In the genomic region with DNA sequence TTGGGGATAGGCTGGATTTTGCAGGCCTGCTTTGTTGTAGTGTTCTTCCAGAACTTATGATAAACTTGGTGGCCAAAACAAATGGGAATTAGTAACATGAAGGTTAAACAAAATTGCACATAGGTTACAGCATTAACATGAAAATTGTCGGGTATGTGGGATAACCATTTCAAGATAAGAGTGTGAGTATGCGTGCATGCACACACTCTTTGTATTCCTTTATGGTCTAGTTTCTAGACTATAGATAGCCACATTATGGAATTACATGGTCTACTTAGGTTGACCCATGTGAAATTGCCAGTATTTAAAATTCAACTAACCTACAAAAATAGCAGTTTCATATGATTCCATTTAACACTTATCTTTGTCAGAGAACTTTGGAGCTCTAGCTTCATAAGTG, we compare ENCODE assay signal across 9 cellular contexts. TPM values are rescaled to one million over a fixed set of nuclear protein-coding genes. Genes with fewer than 3 reads are reported as not detected.
DNase-seq lines count a peak whose midpoint lies in the region; ATAC-seq and TF ChIP-seq lines count a peak whose summit lies in the region.
"Had no signal": no experiment of that assay in that cellular context is flagged by ENCODE, and none has a peak within 500 bp of the region (broad histone marks: within the 10 kb centered on the region; RNA-seq: fewer than 3 reads in every experiment).

No MANE protein-coding gene starts in this region.

- intact Hi-C loops in left colon (cut with DNase I, micrococcal nuclease): loop anchor here in 1 of 2 donors (5.0 kb wide), 1 partner anchor 96 kb away; no protein-coding TSS in a partner anchor

- H3K27ac ChIP-seq in BLaER1 (no peak overlapping the region), neural cell (ENCODE audit: low read length) (peak overlapping the region; percentile 99)

- peak overlapping the region; percentile 89 for H3K9ac ChIP-seq in BLaER1
- peak overlapping the region; percentile 98 for H3K9ac ChIP-seq in Loucy (ENCODE audit: low read depth, low read length, poor library complexity, severe bottlenecking)
- H3K9ac ChIP-seq in endocrine pancreas (ENCODE audit: control insufficient read depth, insufficient read depth, low read length): no peak overlapping the region
- peak overlapping the region; percentile 100 for H3K9ac ChIP-seq in neural cell (ENCODE audit: low read length)

- no peak for DNase-seq in HPDE6-E6E7 (ENCODE audit: extremely low spot score)
- no peak for DNase-seq in left colon
- no peak for DNase-seq in SIG-M5 (lab: John Stamatoyannopoulos, UW)
- DNase-seq in stimulated activated CD4-positive, alpha-beta T cell treated with anti-CD3 and anti-CD28 coated beads, Interleukin-1b, Interleukin-23, amount 100 ng/mL, for 48 hours: no peak
- DNase-seq: NCI-H510A treated with DMSO at 0.1 percent for 48 hours had no signal

- peaks cover 14% of the 10 kb centered on the region for H3K36me3 ChIP-seq in BLaER1
- peaks cover 8% of the 10 kb centered on the region; the same call in 1 of the 2 replicates for H3K36me3 ChIP-seq in Loucy (ENCODE audit: insufficient read depth, low read length)
- no peaks in the 10 kb centered on the region for H3K36me3 ChIP-seq in endocrine pancreas (ENCODE audit: control insufficient read depth, insufficient read depth, low read length)
- no peaks in the 10 kb centered on the region for H3K36me3 ChIP-seq in neural cell (ENCODE audit: insufficient read depth, low read length)

- H3K79me2 ChIP-seq in Loucy (ENCODE audit: insufficient read depth, low read length): peaks cover 64% of the 10 kb centered on the region
- H3K79me2 ChIP-seq in neural cell (replicated peaks; ENCODE audit: insufficient read depth, low read length): peaks cover 60% of the 10 kb centered on the region

- peak overlapping the region; percentile 96 for H3K4me3 ChIP-seq in BLaER1
- H3K4me3 ChIP-seq in Loucy (ENCODE audit: low read length, poor library complexity, severe bottlenecking): peak overlapping the region; percentile 85
- peak overlapping the region; percentile 91 for H3K4me3 ChIP-seq in endocrine pancreas (ENCODE audit: control insufficient read depth, insufficient read depth, low read length)
- peak overlapping the region; percentile 97 for H3K4me3 ChIP-seq in neural cell (ENCODE audit: low read length)

- H3K4me1 ChIP-seq in BLaER1 (peaks cover 18% of the 10 kb centered on the region), Loucy (ENCODE audit: insufficient read depth, low read length, poor library complexity, severe bottlenecking) (peaks cover 48% of the 10 kb centered on the region), endocrine pancreas (ENCODE audit: control insufficient read depth, insufficient read depth, low read length) (peaks cover 28% of the 10 kb centered on the region)

- TF ChIP-seq RAD21 in neural cell (conservative IDR thresholded peaks at IDR 0.05): no peak

- H3K9me2 ChIP-seq in Loucy (replicated peaks; ENCODE audit: low read depth, low read length) (no peaks in the 10 kb centered on the region), neural cell (ENCODE audit: insufficient read depth, low read length) (no peaks in the 10 kb centered on the region)

- H2AFZ ChIP-seq in Loucy (ENCODE audit: low read length): no peak overlapping the region
- H2AFZ ChIP-seq in neural cell (ENCODE audit: low read depth, low read length): no peak overlapping the region

- H4K20me1 ChIP-seq in BLaER1: peaks cover 60% of the 10 kb centered on the region
- H4K20me1 ChIP-seq in Loucy (ENCODE audit: insufficient read depth, low read length, poor library complexity, severe bottlenecking): peaks cover 61% of the 10 kb centered on the region
- H4K20me1 ChIP-seq in neural cell (ENCODE audit: insufficient read depth): peaks cover 25% of the 10 kb centered on the region

- peaks cover 4% of the 10 kb centered on the region; the same call in 1 of the 2 replicates for H3K9me3 ChIP-seq in BLaER1
- H3K9me3 ChIP-seq in Loucy (ENCODE audit: insufficient read depth, low read depth, low read length): no peaks in the 10 kb centered on the region
- no peaks in the 10 kb centered on the region for H3K9me3 ChIP-seq in endocrine pancreas (ENCODE audit: control insufficient read depth, low read length)
- H3K9me3 ChIP-seq in neural cell (ENCODE audit: low read length): no peaks in the 10 kb centered on the region

- H3K4me2 ChIP-seq in BLaER1 (peak overlapping the region; percentile 85), Loucy (ENCODE audit: low read depth, low read length, poor library complexity, severe bottlenecking) (peak overlapping the region; percentile 98), neural cell (ENCODE audit: low read length) (peak overlapping the region; percentile 90)

- TF ChIP-seq CTCF in Loucy (conservative IDR thresholded peaks at IDR 0.05; ENCODE audit: low read length) (no peak), neural cell (IDR thresholded peaks at IDR 0.05; ENCODE audit: poor library complexity, severe bottlenecking) (no peak)

- H3K27me3 ChIP-seq in BLaER1 (no peaks in the 10 kb centered on the region), Loucy (ENCODE audit: insufficient read depth, low read length, poor library complexity, severe bottlenecking) (no peaks in the 10 kb centered on the region), endocrine pancreas (ENCODE audit: control insufficient read depth, insufficient read depth, low read length) (no peaks in the 10 kb centered on the region), neural cell (ENCODE audit: insufficient read depth, low read depth, low read length) (no peaks in the 10 kb centered on the region)

- no peak for TF ChIP-seq EP300 in neural cell (conservative IDR thresholded peaks at IDR 0.05; ENCODE audit: poor library complexity, severe bottlenecking)

- no peak for ATAC-seq in left colon

- H3F3A ChIP-seq in Loucy (ENCODE audit: low read depth) (no peaks in the 10 kb centered on the region), neural cell (ENCODE audit: insufficient read depth, low read length, poor library complexity, severe bottlenecking) (peaks cover 8% of the 10 kb centered on the region)

TF ChIP-seq in neural cell, 6 proteins besides CTCF, POLR2A, EP300 and RAD21:
- TF ChIP-seq SMC3 (conservative IDR thresholded peaks at IDR 0.05; ENCODE audit: poor library complexity) (no peak), POLR2AphosphoS5 (IDR thresholded peaks at IDR 0.05) (no peak)

RNA-seq across cellular contexts. Expression of gene HMGCR, which starts 1.4 kb away (rescaled TPM):
- polyA plus RNA-seq in neural cell: 293 and 309 TPM in 2 replicates
- polyA minus RNA-seq in neural cell: 568 and 581 TPM in 2 replicates
- total RNA-seq in left colon: 100 to 1,000 TPM; 182 to 293 TPM
